ENCODE assay signal across 16 cellular contexts in genomic region chr15:47903369-47903768, GRCh38.
DNase-seq lines count a peak whose midpoint lies in the region; ATAC-seq and TF ChIP-seq lines count a peak whose summit lies in the region.
"Had no signal": no experiment of that assay in that cellular context is flagged by ENCODE, and none has a peak within 500 bp of the region (broad histone marks: within the 10 kb centered on the region; RNA-seq: fewer than 3 reads in every experiment).

No MANE protein-coding gene starts in this region.

- peaks cover 45% of the 10 kb centered on the region for H3K9me3 Mint-ChIP-seq in endodermal cell

- no peak overlapping the region for H3K27ac Mint-ChIP-seq in endodermal cell
- H3K27ac Mint-ChIP-seq: B cell; CD4-positive, alpha-beta T cell; CD8-positive, alpha-beta T cell had no signal

- intact Hi-C loops in lower leg skin (cut with DNase I; ENCODE audit: low total_unique reads) = no loop called here

- H3K4me3 ChIP-seq in HEK293 (ENCODE audit: low read depth, low read length) (no peak overlapping the region), endodermal cell (ENCODE audit: low read length) (peak overlapping the region; percentile 6), gastroesophageal sphincter (no peak overlapping the region), lower leg skin (ENCODE audit: low read depth, poor library complexity, severe bottlenecking) (no peak overlapping the region)
- H3K4me3 ChIP-seq: BLaER1 treated with 17β-estradiol and CSF1 and Interleukin-3, amounts not matched to agents 10 nM and 100 nM had no signal

- H3K36me3 ChIP-seq in HEK293 (ENCODE audit: control insufficient read depth in 2 of 2, insufficient read depth in 1 of 2, low read length in 2 of 2) (no peaks in the 10 kb centered on the region), endodermal cell (ENCODE audit: control insufficient read depth, insufficient read depth, low read length) (no peaks in the 10 kb centered on the region), gastroesophageal sphincter (no peaks in the 10 kb centered on the region)

- H3K4me1 ChIP-seq in HEK293 (ENCODE audit: control insufficient read depth, insufficient read depth, low read length) (no peaks in the 10 kb centered on the region), endodermal cell (ENCODE audit: control insufficient read depth, insufficient read depth, low read length) (peaks cover under 1% of the 10 kb centered on the region), gastroesophageal sphincter (no peaks in the 10 kb centered on the region)
- H3K4me1 ChIP-seq: BLaER1 treated with 17β-estradiol and CSF1 and Interleukin-3, amounts not matched to agents 10 nM and 100 nM; Caco-2 had no signal

- DNase-seq in endodermal cell = no peak
- DNase-seq in SHP77 (lab: John Stamatoyannopoulos, UW) = no peak
- DNase-seq in lower leg skin (ENCODE audit: low spot score in 2 of 2) = no peak
- DNase-seq: 8988T; AML-193; Caco-2; Calu3; CD4-positive, alpha-beta T cell; CD8-positive, alpha-beta T cell; DMS79 treated with DMSO at 0.1 percent for 48 hours; GF-D8 had no signal

- H3K36me3 Mint-ChIP-seq in endodermal cell (ENCODE audit: low read depth) = peaks cover 12% of the 10 kb centered on the region
- H3K36me3 Mint-ChIP-seq: CD8-positive, alpha-beta T cell had no signal

- no peak for TF ChIP-seq CTCF in HEK293 (tag by site-specific recombination; IDR thresholded peaks at IDR 0.05)
- TF ChIP-seq CTCF in endodermal cell (conservative IDR thresholded peaks at IDR 0.05) = no peak
- no peak for TF ChIP-seq CTCF in gastroesophageal sphincter (IDR thresholded peaks at IDR 0.05)
- no peak for TF ChIP-seq CTCF in lower leg skin (IDR thresholded peaks at IDR 0.05)

- no peak for ATAC-seq in gastroesophageal sphincter
- ATAC-seq: CD8-positive, alpha-beta T cell had no signal

- H3K27ac ChIP-seq in HEK293 (ENCODE audit: extremely low read depth, low read depth, low read length) (no peak overlapping the region), endodermal cell (ENCODE audit: low read depth, low read length) (no peak overlapping the region), gastroesophageal sphincter (no peak overlapping the region)
- H3K27ac ChIP-seq: BLaER1 treated with 17β-estradiol and CSF1 and Interleukin-3, amounts not matched to agents 10 nM and 100 nM; C4-2B had no signal

- TF ChIP-seq POLR2A in gastroesophageal sphincter (IDR thresholded peaks at IDR 0.05) (no peak), lower leg skin (IDR thresholded peaks at IDR 0.05) (no peak)

- no peak overlapping the region for H3K4me3 Mint-ChIP-seq in endodermal cell
- H3K4me3 Mint-ChIP-seq: B cell; CD4-positive, alpha-beta T cell; CD8-positive, alpha-beta T cell had no signal

- CTCF ChIA-PET in HEK293 (lab: Yijun Ruan, JAX) = no interaction called here

- no peak overlapping the region for H3K9ac ChIP-seq in endodermal cell (ENCODE audit: extremely low read depth, low read length, poor library complexity, severe bottlenecking)
- H3K9ac ChIP-seq: BLaER1 treated with 17β-estradiol and CSF1 and Interleukin-3, amounts not matched to agents 10 nM and 100 nM had no signal

- H3K27me3 ChIP-seq in endodermal cell (ENCODE audit: control insufficient read depth, insufficient read depth, low read length, poor library complexity, severe bottlenecking) (no peaks in the 10 kb centered on the region), gastroesophageal sphincter (no peaks in the 10 kb centered on the region)
- H3K27me3 ChIP-seq: BLaER1 treated with 17β-estradiol and CSF1 and Interleukin-3, amounts not matched to agents 10 nM and 100 nM had no signal

- H3K9me3 ChIP-seq in HEK293 (ENCODE audit: control insufficient read depth, insufficient read depth, low read depth, low read length) (no peaks in the 10 kb centered on the region), endodermal cell (ENCODE audit: control insufficient read depth, low read length) (peaks cover 53% of the 10 kb centered on the region), gastroesophageal sphincter (peaks cover 0 to 26% (median 0%) of the 10 kb centered on the region in 3 donors)
- H3K9me3 ChIP-seq: Caco-2 had no signal

- POLR2A ChIA-PET in HEK293 (lab: Yijun Ruan, JAX) = no interaction called here

- peaks cover 6% of the 10 kb centered on the region for H3K4me1 Mint-ChIP-seq in endodermal cell
- H3K4me1 Mint-ChIP-seq: B cell had no signal

- TF ChIP-seq EP300 in gastroesophageal sphincter (IDR thresholded peaks at IDR 0.05) = no peak

- no peaks in the 10 kb centered on the region for H3K27me3 Mint-ChIP-seq in endodermal cell (ENCODE audit: insufficient read depth)
- H3K27me3 Mint-ChIP-seq: CD4-positive, alpha-beta T cell had no signal

TF ChIP-seq in HEK293, 187 proteins besides CTCF, POLR2A, EP300 and RAD21:
- TF ChIP-seq ZNF585B (tag by site-specific recombination; IDR thresholded peaks at IDR 0.05) (peak; percentile 92), ZNF670 (tag by site-specific recombination; IDR thresholded peaks at IDR 0.05; ENCODE audit: low read depth) (no peak), ZNF155 (tag by site-specific recombination; IDR thresholded peaks at IDR 0.05) (no peak), SETDB1 (IDR thresholded peaks at IDR 0.05; ENCODE audit: insufficient read length, low read length) (peak; percentile 59)
